8 cellular contexts compared by ENCODE assay signal in genomic region chr22:26673485-26673884, GRCh38. TPM values are rescaled to one million over a fixed set of nuclear protein-coding genes. Genes with fewer than 3 reads are reported as not detected.
DNase-seq lines count a peak whose midpoint lies in the region; ATAC-seq and TF ChIP-seq lines count a peak whose summit lies in the region.

No MANE protein-coding gene starts in this region.

- DNase-seq in HL-60 (ENCODE audit: low read depth in 1 of 2, low spot score in 1 of 2) (no peak), esophagus squamous epithelium (lab: John Stamatoyannopoulos, UW) (no peak), psoas muscle (no peak), NCI-H1436 treated with DMSO at 0.1 percent for 48 hours (lab: John Stamatoyannopoulos, UW) (no peak), amygdala (lab: John Stamatoyannopoulos, UW) (no peak), COLO668 (lab: John Stamatoyannopoulos, UW; ENCODE audit: unreplicated experiment) (no peak)
- DNase-seq in activated CD4-positive, alpha-beta T cell treated with anti-CD3 and anti-CD28 coated beads, Interleukin-2, amount 50 U/mL, for 48 hours = peak; percentile 41 to 54

- no peak for TF ChIP-seq POLR2A in esophagus squamous epithelium (IDR thresholded peaks at IDR 0.05)

- H3K4me1 ChIP-seq in esophagus squamous epithelium (peaks cover 33 to 61% (median 45%) of the 10 kb centered on the region in 3 donors), psoas muscle (peaks cover 18% of the 10 kb centered on the region)

- intact Hi-C loops in esophagus squamous epithelium (cut with DNase I) = no loop called here
- intact Hi-C loops in psoas muscle (cut with DNase I) = loop anchor here in 1 of 2 donors (10.0 kb wide), 1 partner anchor 1131 kb away; the partner anchor contains the start of gene MN1

- H3K27ac ChIP-seq in HL-60 (replicated peaks) = peak overlapping the region; percentile 91
- peak overlapping the region; percentile 92 to 100 (median 96) for H3K27ac ChIP-seq in esophagus squamous epithelium
- peak overlapping the region; percentile 99 for H3K27ac ChIP-seq in psoas muscle

- TF ChIP-seq CTCF in HL-60 (IDR thresholded peaks at IDR 0.05; ENCODE audit: insufficient read depth, low read length) = no peak
- TF ChIP-seq CTCF in esophagus squamous epithelium (IDR thresholded peaks at IDR 0.05) = no peak
- TF ChIP-seq CTCF in psoas muscle (IDR thresholded peaks at IDR 0.05) = no peak

- no peaks in the 10 kb centered on the region for H3K27me3 ChIP-seq in HL-60 (ENCODE audit: insufficient read depth, poor library complexity, severe bottlenecking)
- H3K27me3 ChIP-seq in esophagus squamous epithelium = peaks cover 0 to 2% (median 0%) of the 10 kb centered on the region in 4 donors
- H3K27me3 ChIP-seq in psoas muscle (ENCODE audit: insufficient read depth in 3 of 3, low read length in 2 of 3) = no peaks in the 10 kb centered on the region

- WGBS in esophagus squamous epithelium, 2 donors = 23 to 35% methylated on average over 3 to 4 of the region's 4 CpGs
- 26 to 42% (median 32%) methylated on average over 4 of the region's 4 CpGs for WGBS in psoas muscle, 3 donors

- no peaks in the 10 kb centered on the region for H3K9me3 ChIP-seq in esophagus squamous epithelium
- no peaks in the 10 kb centered on the region for H3K9me3 ChIP-seq in psoas muscle

- ATAC-seq in psoas muscle (no peak), GM19463 (IDR thresholded peaks at IDR 0.05; ENCODE audit: unreplicated experiment) (no peak)

- H3K4me3 ChIP-seq in HL-60 (replicated peaks; ENCODE audit: insufficient read depth, low read length) (peak overlapping the region; percentile 91), esophagus squamous epithelium (peak overlapping the region; percentile 45 to 91 (median 74)), psoas muscle (peak overlapping the region; percentile 95)

- H3K36me3 ChIP-seq in esophagus squamous epithelium (peaks cover 0 to 7% (median 0%) of the 10 kb centered on the region in 3 donors), psoas muscle (ENCODE audit: insufficient read depth in 1 of 2, low read depth in 1 of 2) (no peaks in the 10 kb centered on the region)

RNA-seq across cellular contexts. Expression of gene MIAT, which starts 16.1 kb away (rescaled TPM):
- 1 to 10 TPM in 2 of 4 donors, under 1 TPM in 2; 0.50 to 2.4 (median 1.4) TPM for total RNA-seq in esophagus squamous epithelium
- total RNA-seq in psoas muscle = under 1 TPM; 0.30 to 0.59 (median 0.36) TPM
- polyA plus RNA-seq in psoas muscle = under 1 TPM; 0.04 to 0.13 (median 0.09) TPM

RNA-seq across cellular contexts. Expression of gene CRYBA4, which starts 51.7 kb away (rescaled TPM):
- total RNA-seq in esophagus squamous epithelium (not detected), psoas muscle (not detected)
- polyA plus RNA-seq in psoas muscle = not detected

RNA-seq across cellular contexts. Expression of gene CRYBB1, which starts 55.7 kb away (rescaled TPM):
- total RNA-seq in esophagus squamous epithelium (under 1 TPM in 1 of 4 donors, not detected in 3; 0.95 TPM), psoas muscle (under 1 TPM in 3 of 4 donors, not detected in 1; 0.22 to 0.25 (median 0.25) TPM)
- under 1 TPM in 2 of 3 donors, not detected in 1; 0.14 to 0.21 TPM for polyA plus RNA-seq in psoas muscle

Comparison
In these comparisons a context has a peak if more than half of its experiments do, and no peak if none do; other contexts are left out.
1. DNase-seq: peak in activated CD4-positive, alpha-beta T cell treated with anti-CD3 and anti-CD28 coated beads, Interleukin-2, amount 50 U/mL, for 48 hours (2 of 2); none in HL-60 (0 of 2), esophagus squamous epithelium (single experiment), psoas muscle (0 of 2), NCI-H1436 treated with DMSO at 0.1 percent for 48 hours (single experiment), amygdala (0 of 56) and COLO668 (single experiment).
2. Peak in every context shown above with its lines, with median percentiles within 50 percentile points of each other: H3K27ac ChIP-seq and H3K4me3 ChIP-seq.